Comparison of ENCODE assay signal across 17 cellular contexts in genomic region chr7:75616421-75617167, GRCh38.
DNase-seq lines count a peak whose midpoint lies in the region; ATAC-seq, FAIRE-seq and TF ChIP-seq lines count a peak whose summit lies in the region.
"Had no signal": no experiment of that assay in that cellular context is flagged by ENCODE, and none has a peak within 500 bp of the region (broad histone marks: within the 10 kb centered on the region; RNA-seq: fewer than 3 reads in every experiment).

No MANE protein-coding gene starts in this region.

- no peak overlapping the region for H3K27ac ChIP-seq in HepG2 (ENCODE audit: extremely low read length, insufficient read depth, low read length)
- H3K27ac ChIP-seq in right lobe of liver = no peak overlapping the region
- H3K27ac ChIP-seq in upper lobe of left lung = peak overlapping the region in 3 of 4 donors; percentile 75 to 85 (median 79)
- H3K27ac ChIP-seq: GM23248 had no signal

- DNase-seq in HepG2 (ENCODE audit: low spot score) = no peak
- no peak for DNase-seq in right lobe of liver
- DNase-seq in NB4 (ENCODE audit: low read depth) = peak; percentile 72
- DNase-seq in upper lobe of left lung = no peak
- DNase-seq in NCI-H2227 (lab: John Stamatoyannopoulos, UW; ENCODE audit: unreplicated experiment) = no peak
- DNase-seq in iPS-NIHi11 (ENCODE audit: low spot score) = no peak
- no peak for DNase-seq in activated naive CD8-positive, alpha-beta T cell treated with anti-CD3 and anti-CD28 coated beads, Interleukin-2, amount 50 U/mL, for 24 hours
- DNase-seq: CD4-positive, alpha-beta memory T cell; DMS79; GM23248; NCI-H1417 treated with DMSO at 0.1 percent for 48 hours; NCI-H2081; NCI-H524; PC-3 had no signal

- TF ChIP-seq POLR2A in HepG2 (IDR thresholded peaks at IDR 0.05; ENCODE audit: insufficient read depth in 1 of 2, low read depth in 2 of 2, low read length in 2 of 2) (no peak), right lobe of liver (IDR thresholded peaks at IDR 0.05) (no peak), NB4 (IDR thresholded peaks at IDR 0.05; ENCODE audit: extremely low read depth, insufficient read length) (no peak), upper lobe of left lung (IDR thresholded peaks at IDR 0.05) (no peak)

- H3K9me3 Mint-ChIP-seq in dendritic cell treated with granulocyte-macrophage colony-stimulating factor and Interleukin-4, amounts not matched to agents 40 ng/mL and 50 ng/mL, for 4 days = no peaks in the 10 kb centered on the region
- H3K9me3 Mint-ChIP-seq in activated naive CD8-positive, alpha-beta T cell treated with anti-CD3 and anti-CD28 coated beads, Interleukin-2, amount 50 U/mL, for 24 hours = no peaks in the 10 kb centered on the region
- H3K9me3 Mint-ChIP-seq: CD4-positive, alpha-beta memory T cell had no signal

- POLR2A ChIA-PET in HepG2 (lab: Yijun Ruan, JAX) = no interaction called here

- peaks cover 20% of the 10 kb centered on the region for H3K36me3 Mint-ChIP-seq in dendritic cell treated with granulocyte-macrophage colony-stimulating factor and Interleukin-4, amounts not matched to agents 40 ng/mL and 50 ng/mL, for 4 days (ENCODE audit: low read depth)
- no peaks in the 10 kb centered on the region for H3K36me3 Mint-ChIP-seq in activated naive CD8-positive, alpha-beta T cell treated with anti-CD3 and anti-CD28 coated beads, Interleukin-2, amount 50 U/mL, for 24 hours (ENCODE audit: low read depth)
- H3K36me3 Mint-ChIP-seq: CD4-positive, alpha-beta memory T cell had no signal

- H3K36me3 ChIP-seq in HepG2 (replicated peaks in 1 of 2; ENCODE audit: control insufficient read depth in 1 of 2, insufficient read depth in 2 of 2, low read length in 2 of 2) (no peaks in the 10 kb centered on the region), right lobe of liver (no peaks in the 10 kb centered on the region), upper lobe of left lung (no peaks in the 10 kb centered on the region)

- no peaks in the 10 kb centered on the region for H3K9me3 ChIP-seq in HepG2 (ENCODE audit: low read length)
- no peaks in the 10 kb centered on the region for H3K9me3 ChIP-seq in right lobe of liver
- H3K9me3 ChIP-seq in upper lobe of left lung = no peaks in the 10 kb centered on the region

- WGBS in HepG2 (ENCODE audit: low lambda C conversion rate) = 69% methylated on average over 8 of the region's 9 CpGs
- 76% methylated on average over 7 of the region's 9 CpGs for WGBS in right lobe of liver (ENCODE audit: insufficient coverage, low coverage, low lambda C conversion rate, missing lambda C conversion rate)
- 72 to 84% methylated on average over 9 of the region's 9 CpGs for WGBS in upper lobe of left lung, 2 donors

- H3K79me2 ChIP-seq in HepG2 (ENCODE audit: insufficient read depth, low read length) = no peaks in the 10 kb centered on the region

- ATAC-seq in HepG2 (no peak), right lobe of liver (no peak), upper lobe of left lung (ENCODE audit: low FRiP score in 2 of 2) (no peak)
- no peak for ATAC-seq in activated naive CD8-positive, alpha-beta T cell treated with anti-CD3 and anti-CD28 coated beads, Interleukin-2, amount 50 U/mL, for 24 hours
- ATAC-seq: HCT116, PC-3 had no signal

- no peaks in the 10 kb centered on the region for H4K20me1 ChIP-seq in HepG2 (ENCODE audit: insufficient read depth, low read length)

- TF ChIP-seq EP300 in HepG2 (IDR thresholded peaks at IDR 0.05; ENCODE audit: low read depth in 2 of 2, low read length in 2 of 2) = no peak
- TF ChIP-seq EP300 in HepG2 (CRISPR knock-in tag; IDR thresholded peaks at IDR 0.05; ENCODE audit: borderline replicate concordance) = no peak
- TF ChIP-seq EP300 in upper lobe of left lung (IDR thresholded peaks at IDR 0.05) = no peak

- peak overlapping the region; percentile 13 for H3K4me3 Mint-ChIP-seq in dendritic cell treated with granulocyte-macrophage colony-stimulating factor and Interleukin-4, amounts not matched to agents 40 ng/mL and 50 ng/mL, for 4 days
- no peak overlapping the region for H3K4me3 Mint-ChIP-seq in activated naive CD8-positive, alpha-beta T cell treated with anti-CD3 and anti-CD28 coated beads, Interleukin-2, amount 50 U/mL, for 24 hours

- H3K4me1 ChIP-seq in HepG2 (ENCODE audit: insufficient read depth, low read length) = peaks cover 27% of the 10 kb centered on the region
- H3K4me1 ChIP-seq in right lobe of liver = peaks cover 0 to 7% (median 2%) of the 10 kb centered on the region in 4 donors
- H3K4me1 ChIP-seq in upper lobe of left lung = peaks cover 24 to 59% (median 43%) of the 10 kb centered on the region in 4 donors

- CTCF ChIA-PET in HepG2 (lab: Yijun Ruan, JAX; ENCODE audit: low intra/inter-chr PET ratio, low total read pairs) = no interaction called here

- no peaks in the 10 kb centered on the region for H3K27me3 ChIP-seq in HepG2 (ENCODE audit: control insufficient read depth in 1 of 2, insufficient read depth in 2 of 2, low read length in 2 of 2)
- no peaks in the 10 kb centered on the region for H3K27me3 ChIP-seq in right lobe of liver
- H3K27me3 ChIP-seq in upper lobe of left lung = no peaks in the 10 kb centered on the region

- intact Hi-C loops in HepG2 (cut with micrococcal nuclease; ENCODE audit: unreplicated experiment) = loop anchor here (5.0 kb wide), 1 partner anchor 146 kb away; no protein-coding TSS in a partner anchor
- intact Hi-C loops in right lobe of liver (cut with DNase I) = no loop called here
- intact Hi-C loops in dendritic cell treated with granulocyte-macrophage colony-stimulating factor and Interleukin-4, amounts not matched to agents 40 ng/mL and 50 ng/mL, for 4 days (cut with micrococcal nuclease) = loop anchor here (2.0 kb wide), 1 partner anchor 22 kb away; no protein-coding TSS in a partner anchor

- FAIRE-seq in HepG2 (lab: Jason Lieb, UNC) = no peak
- FAIRE-seq: A204.1 had no signal

- TF ChIP-seq CTCF in HepG2 (CRISPR knock-in tag; IDR thresholded peaks at IDR 0.05) (no peak), right lobe of liver (IDR thresholded peaks at IDR 0.05) (no peak), NB4 (IDR thresholded peaks at IDR 0.05; ENCODE audit: low read depth, low read length) (no peak), upper lobe of left lung (IDR thresholded peaks at IDR 0.05) (no peak)

- H3K4me3 ChIP-seq in HepG2 (replicated peaks in 1 of 3; ENCODE audit: insufficient read depth in 1 of 3, low read depth in 2 of 3, low read length in 3 of 3) (no peak overlapping the region), right lobe of liver (no peak overlapping the region), NB4 (ENCODE audit: low read depth, low read length) (no peak overlapping the region), upper lobe of left lung (no peak overlapping the region)
- H3K4me3 ChIP-seq: GM23248 had no signal

- peaks cover 95% of the 10 kb centered on the region for H3K4me1 Mint-ChIP-seq in dendritic cell treated with granulocyte-macrophage colony-stimulating factor and Interleukin-4, amounts not matched to agents 40 ng/mL and 50 ng/mL, for 4 days (ENCODE audit: low read depth)
- H3K4me1 Mint-ChIP-seq in activated naive CD8-positive, alpha-beta T cell treated with anti-CD3 and anti-CD28 coated beads, Interleukin-2, amount 50 U/mL, for 24 hours = peaks cover 39% of the 10 kb centered on the region

- peak overlapping the region; percentile 91 for H3K27ac Mint-ChIP-seq in dendritic cell treated with granulocyte-macrophage colony-stimulating factor and Interleukin-4, amounts not matched to agents 40 ng/mL and 50 ng/mL, for 4 days
- H3K27ac Mint-ChIP-seq in activated naive CD8-positive, alpha-beta T cell treated with anti-CD3 and anti-CD28 coated beads, Interleukin-2, amount 50 U/mL, for 24 hours = no peak overlapping the region

- in situ Hi-C loops in HepG2 (cut with HindIII; ENCODE audit: extremely low pct_ligation_motif_present, low pct_unique_long_range_greater_than_20kb) = no loop called here

- H3K9ac ChIP-seq in HepG2 (ENCODE audit: insufficient read depth, low read depth, low read length) = no peak overlapping the region
- H3K9ac ChIP-seq: GM23248 had no signal

- no peak overlapping the region for H2AFZ ChIP-seq in HepG2 (ENCODE audit: low read length)
- H2AFZ ChIP-seq: GM23248 had no signal

- no peak for TF ChIP-seq RAD21 in HepG2 (CRISPR knock-in tag; IDR thresholded peaks at IDR 0.05)

- no peak overlapping the region for H3K4me2 ChIP-seq in HepG2 (ENCODE audit: low read depth, low read length)

- no TSS peak for BruUV-seq in HepG2 (replicated peaks; lab: Mats Ljungman, UMichigan)

- H3K27me3 Mint-ChIP-seq in dendritic cell treated with granulocyte-macrophage colony-stimulating factor and Interleukin-4, amounts not matched to agents 40 ng/mL and 50 ng/mL, for 4 days = no peaks in the 10 kb centered on the region
- H3K27me3 Mint-ChIP-seq in activated naive CD8-positive, alpha-beta T cell treated with anti-CD3 and anti-CD28 coated beads, Interleukin-2, amount 50 U/mL, for 24 hours = no peaks in the 10 kb centered on the region
- H3K27me3 Mint-ChIP-seq: CD4-positive, alpha-beta memory T cell had no signal

TF ChIP-seq in HepG2, 621 proteins besides CTCF, POLR2A, EP300 and RAD21 (continues in another document):
- TF ChIP-seq MAF1 (CRISPR knock-in tag; IDR thresholded peaks at IDR 0.05; ENCODE audit: borderline replicate concordance) = no peak
- TF ChIP-seq ZNF510 (CRISPR knock-in tag; IDR thresholded peaks at IDR 0.05; ENCODE audit: low read depth) = no peak
- TF ChIP-seq XRCC5 (optimal IDR thresholded peaks at IDR 0.05; ENCODE audit: low read length) = no peak
- TF ChIP-seq ZNF770 (CRISPR knock-in tag; IDR thresholded peaks at IDR 0.05) = peak; percentile 69; the same call in 1 of the 2 replicates
- TF ChIP-seq ZFAT (CRISPR knock-in tag; conservative IDR thresholded peaks at IDR 0.05) = no peak

Comparison
In these comparisons a context has a peak if more than half of its experiments do, and no peak if none do; other contexts are left out.
1. intact Hi-C loops: an anchor here in HepG2 (5.0 kb wide) and dendritic cell treated with granulocyte-macrophage colony-stimulating factor and Interleukin-4, amounts not matched to agents 40 ng/mL and 50 ng/mL, for 4 days (2.0 kb wide); none called in right lobe of liver.
2. H3K27ac ChIP-seq: peak in upper lobe of left lung (3 of 4); none in HepG2 (single experiment) and right lobe of liver (0 of 3).